Comparison of ENCODE assay signal across 33 cellular contexts in genomic region chr1:119345398-119345797, GRCh38. TPM values are rescaled to one million over a fixed set of nuclear protein-coding genes. Genes with fewer than 3 reads are reported as not detected.
"Had no signal": no experiment of that assay in that cellular context is flagged by ENCODE, and none has a peak within 500 bp of the region (broad histone marks: within the 10 kb centered on the region; RNA-seq: fewer than 3 reads in every experiment).

No MANE protein-coding gene starts in this region.

- ATAC-seq: activated CD4-positive, alpha-beta T cell treated with anti-CD3 and anti-CD28 coated beads for 36 hours; activated CD8-positive, alpha-beta memory T cell treated with anti-CD3 and anti-CD28 coated beads, Interleukin-2, amount 10 ng/mL, durations not matched to agents 7 days and 5 days; activated CD8-positive, alpha-beta T cell treated with anti-CD3 and anti-CD28 coated beads, Interleukin-2, amount 10 ng/mL, durations not matched to agents 7 days and 5 days; activated naive CD4-positive, alpha-beta T cell treated with anti-CD3 and anti-CD28 coated beads, Interleukin-2, amount 50 U/mL, for 72 hours; body of pancreas had no signal

- H3K4me1 ChIP-seq: adrenal gland, body of pancreas, breast epithelium had no signal

- H3K27ac ChIP-seq: adrenal gland, body of pancreas, brain microvascular endothelial cell, breast epithelium had no signal

- H3K27me3 ChIP-seq: adrenal gland, body of pancreas, brain microvascular endothelial cell, breast epithelium had no signal

- H3K9me3 ChIP-seq: adrenal gland, body of pancreas had no signal

- DNase-seq: activated B cell treated with CpG ODN at 0.5 μM for 24 hours; activated CD4-positive, alpha-beta memory T cell treated with anti-CD3 and anti-CD28 coated beads, Interleukin-2, amount 10 ng/mL, durations not matched to agents 7 days and 5 days; activated CD4-positive, alpha-beta T cell treated with anti-CD3 and anti-CD28 coated beads for 36 hours; activated CD4-positive, alpha-beta T cell treated with anti-CD3 and anti-CD28 coated beads for 48 hours; activated CD4-positive, alpha-beta T cell treated with anti-CD3 and anti-CD28 coated beads, Interleukin-2, amount 10 ng/mL, durations not matched to agents 7 days and 5 days; activated CD4-positive, alpha-beta T cell treated with anti-CD3 and anti-CD28 coated beads, Interleukin-2, amount 50 U/mL, for 48 hours; activated CD4-positive, CD25-positive, alpha-beta regulatory T cell treated with anti-CD3 and anti-CD28 coated beads, Interleukin-2, amount 50 U/mL, for 72 hours; activated CD8-positive, alpha-beta memory T cell treated with anti-CD3 and anti-CD28 coated beads for 24 hours; activated CD8-positive, alpha-beta memory T cell treated with anti-CD3 and anti-CD28 coated beads, Interleukin-2, amount 10 ng/mL, durations not matched to agents 7 days and 5 days; activated CD8-positive, alpha-beta memory T cell treated with anti-CD3 and anti-CD28 coated beads, Interleukin-2, amount 50 U/mL, for 48 hours; activated CD8-positive, alpha-beta T cell treated with anti-CD3 and anti-CD28 coated beads, Interleukin-2, amount 10 ng/mL, durations not matched to agents 7 days and 5 days; activated effector memory CD4-positive, alpha-beta T cell treated with Interleukin-2 at 50 U/mL for 16 hours; activated gamma-delta T cell; activated naive CD4-positive, alpha-beta T cell treated with anti-CD3 and anti-CD28 coated beads, Interleukin-2, amount 50 U/mL, for 16 hours; activated naive CD4-positive, alpha-beta T cell treated with Interleukin-2 at 50 U/mL for 16 hours; activated naive CD8-positive, alpha-beta T cell treated with anti-CD3 and anti-CD28 coated beads for 36 hours; activated T-cell treated with anti-CD3 and anti-CD28 coated beads, Interleukin-2, amount 50 U/mL, for 24 hours; activated T-cell treated with anti-CD3 and anti-CD28 coated beads, Interleukin-2, amount 50 U/mL, for 48 hours; adrenal gland; amniotic stem cell; aorta; body of pancreas; brain microvascular endothelial cell; central memory CD4-positive, alpha-beta T cell; T-helper 1 cell; T-helper 2 cell; T-helper 9 cell had no signal

- H3K36me3 ChIP-seq: adrenal gland, brain microvascular endothelial cell, breast epithelium had no signal

- FAIRE-seq: astrocyte had no signal

- H3K4me3 ChIP-seq: adrenal gland, body of pancreas, breast epithelium had no signal

RNA-seq across cellular contexts. Expression of gene HAO2, which starts 23.2 kb away (rescaled TPM):
- total RNA-seq: activated B cell treated with CpG ODN at 0.5 μM for 24 hours; activated CD4-positive, alpha-beta memory T cell treated with anti-CD3 and anti-CD28 coated beads, Interleukin-2, amount 10 ng/mL, durations not matched to agents 7 days and 5 days; activated CD4-positive, alpha-beta T cell treated with anti-CD3 and anti-CD28 coated beads for 36 hours; activated CD4-positive, alpha-beta T cell treated with anti-CD3 and anti-CD28 coated beads, Interleukin-2, amount 10 ng/mL, durations not matched to agents 7 days and 5 days; activated CD8-positive, alpha-beta memory T cell treated with anti-CD3 and anti-CD28 coated beads, Interleukin-2, amount 10 ng/mL, durations not matched to agents 7 days and 5 days; activated CD8-positive, alpha-beta T cell treated with anti-CD3 and anti-CD28 coated beads, Interleukin-2, amount 10 ng/mL, durations not matched to agents 7 days and 5 days; activated naive CD4-positive, alpha-beta T cell treated with anti-CD3 and anti-CD28 coated beads, Interleukin-2, amount 50 U/mL, for 72 hours; activated naive CD8-positive, alpha-beta T cell treated with anti-CD3 and anti-CD28 coated beads for 36 hours; activated T-helper 2 cell treated with anti-CD3 and anti-CD28 coated beads, Interferon-gamma antibody, Interleukin-2, Interleukin-4, amounts not matched to agents 10 μg/mL and 5 μg/mL and 100 μg/mL, durations not matched to agents 14 hours and 24 hours and 36 hours; aorta; astrocyte; body of pancreas; cardiac septum; cerebellum had no signal
- polyA plus RNA-seq: aorta had no signal
